Comparison of ENCODE assay signal across 8 cellular contexts in genomic region chr7:16695621-16696237, GRCh38. TPM values are rescaled to one million over a fixed set of nuclear protein-coding genes. Genes with fewer than 3 reads are reported as not detected.
A peak's percentile ranks its signal among the peaks of the same experiment; 100 is the strongest.
DNase-seq lines count a peak whose midpoint lies in the region; ATAC-seq, FAIRE-seq and TF ChIP-seq lines count a peak whose summit lies in the region.

No MANE protein-coding gene starts in this region.

- H3K4me3 ChIP-seq in GM12878 (no peak overlapping the region), transverse colon (no peak overlapping the region)

- TF ChIP-seq POLR2A in GM12878 (IDR thresholded peaks at IDR 0.05; ENCODE audit: low read depth, low read length), result no peak
- TF ChIP-seq POLR2A in transverse colon (IDR thresholded peaks at IDR 0.05), result no peak

- BruUV-seq in GM12878 (replicated peaks; lab: Mats Ljungman, UMichigan), result no TSS peak

- CTCF ChIA-PET in GM12878 (lab: Yijun Ruan, JAX), result interaction anchor here (0.8 to 1.2 kb wide), 3 partner anchors 12 to 224 kb away, joined by 3 to 4 read pairs (median 3); no protein-coding TSS in a partner anchor

- H3K4me2 ChIP-seq in GM12878 (ENCODE audit: control insufficient read depth, insufficient read depth), result no peak overlapping the region

- H3K27ac ChIP-seq in GM12878 (ENCODE audit: control insufficient read depth, insufficient read depth) (no peak overlapping the region), transverse colon (no peak overlapping the region)

- ATAC-seq in GM21367 (IDR thresholded peaks at IDR 0.05; ENCODE audit: unreplicated experiment) (peak; percentile 70), GM12878 (peak; percentile 60), HG03439 (IDR thresholded peaks at IDR 0.05; ENCODE audit: unreplicated experiment) (no peak)

- no peak for TF ChIP-seq EP300 in GM12878 (IDR thresholded peaks at IDR 0.05; ENCODE audit: borderline replicate concordance in 1 of 2, control insufficient read depth in 1 of 2, low read depth in 2 of 2, low read length in 2 of 2)
- TF ChIP-seq EP300 in transverse colon (IDR thresholded peaks at IDR 0.05; ENCODE audit: low read depth), result no peak

- intact Hi-C loops in GM12878 (cut with micrococcal nuclease; ENCODE audit: unreplicated experiment) (loop anchor here (5.0 kb wide), 1 partner anchor 222 kb away; no protein-coding TSS in a partner anchor), transverse colon (cut with DNase I; ENCODE audit: low total_unique reads) (no loop called here)

- TF ChIP-seq RAD21 in GM12878 (IDR thresholded peaks at IDR 0.05; ENCODE audit: insufficient read depth, low read depth, low read length), result peak; percentile 33; the same call in 1 of the 2 replicates

- in situ Hi-C loops in GM12878 (cut with MboI) (no loop called here), transverse colon (cut with MboI; ENCODE audit: low pct_ligation_motif_present in 1 of 4, low pct_unique_long_range_greater_than_20kb in 1 of 4, low sequenced_read_pairs in 3 of 4) (loop anchor here in 3 of 4 donors (10.0 to 25.0 kb wide), 2 partner anchors 217 to 219 kb away; no protein-coding TSS in a partner anchor)

- RAD21 ChIA-PET in GM12878 (lab: Charles Lee; ENCODE audit: unreplicated experiment), result no interaction called here

- H3K36me3 ChIP-seq in GM12878 (ENCODE audit: control insufficient read depth in 2 of 2, insufficient read depth in 2 of 2, low read length in 1 of 2) (no peaks in the 10 kb centered on the region; a peak in 1 of 4 replicates), transverse colon (peaks cover 0 to 48% (median 23%) of the 10 kb centered on the region in 4 donors)

- FAIRE-seq in GM12878 (lab: Jason Lieb, UNC), result no peak

- H3K9ac ChIP-seq in GM12878 (ENCODE audit: control insufficient read depth, insufficient read depth, low read length), result no peak overlapping the region

- H3K9me3 ChIP-seq in GM12878 (replicated peaks; ENCODE audit: control insufficient read depth, insufficient read depth, low read length), result no peaks in the 10 kb centered on the region
- H3K9me3 ChIP-seq in transverse colon, result no peaks in the 10 kb centered on the region

- TF ChIP-seq CTCF in GM12878 (IDR thresholded peaks at IDR 0.05 in 2 of 3, conservative IDR thresholded peaks at IDR 0.05 in 1 of 3; ENCODE audit: control insufficient read depth in 2 of 3, extremely low read depth in 1 of 3, insufficient read depth in 1 of 3, low read depth in 3 of 3, low read length in 3 of 3), result peak; percentile 26 to 35 (median 29); a peak in 4 of 6 replicates
- peak; percentile 37 to 68 (median 56) for TF ChIP-seq CTCF in transverse colon (IDR thresholded peaks at IDR 0.05)

- H3K27me3 ChIP-seq in GM12878 (replicated peaks in 1 of 2; ENCODE audit: control insufficient read depth in 2 of 2, insufficient read depth in 2 of 2, low read length in 1 of 2), result no peaks in the 10 kb centered on the region
- no peaks in the 10 kb centered on the region for H3K27me3 ChIP-seq in transverse colon

- H3K4me1 ChIP-seq in GM12878 (ENCODE audit: control insufficient read depth, insufficient read depth, low read length), result no peaks in the 10 kb centered on the region
- H3K4me1 ChIP-seq in transverse colon, result no peaks in the 10 kb centered on the region

- SMC1A ChIA-PET in GM12878 (lab: Charles Lee; ENCODE audit: uncharacterized antibody, unreplicated experiment), result interaction anchor here (1.2 kb wide), 1 partner anchor 222 kb away, joined by 4 read pairs; no protein-coding TSS in a partner anchor

- WGBS in GM12878 (ENCODE audit: insufficient coverage, insufficient replicate concordance, low lambda C conversion rate, missing lambda C conversion rate), result 49% methylated on average over 4 of the region's 4 CpGs
- 77 to 82% methylated on average over 3 to 4 of the region's 4 CpGs for WGBS in transverse colon (ENCODE audit: low coverage in 1 of 2), 2 donors

- H2AFZ ChIP-seq in GM12878 (ENCODE audit: control insufficient read depth, low read depth, low read length), result no peak overlapping the region

- DNase-seq in COLO829 (ENCODE audit: low spot score) (peak; percentile 93), NCI-H1694 (lab: John Stamatoyannopoulos, UW) (peak; percentile 60), GM12878 (ENCODE audit: low read depth, low spot score) (no peak), iris pigment epithelial cell (ENCODE audit: low read depth) (peak; percentile 72), transverse colon (peak; percentile 14), GM19238 (ENCODE audit: insufficient read length, low spot score) (no peak)

- no peaks in the 10 kb centered on the region for H3K79me2 ChIP-seq in GM12878 (ENCODE audit: control insufficient read depth, insufficient read depth, low read length)

- H4K20me1 ChIP-seq in GM12878 (ENCODE audit: control insufficient read depth, insufficient read depth), result no peaks in the 10 kb centered on the region

- POLR2A ChIA-PET in GM12878 (lab: Charles Lee), result no interaction called here

TF ChIP-seq in GM12878, 131 proteins besides CTCF, POLR2A, EP300 and RAD21 (continues in another document):
- TF ChIP-seq HCFC1 (IDR thresholded peaks at IDR 0.05; ENCODE audit: low read length) (no peak), ASH2L (IDR thresholded peaks at IDR 0.05; ENCODE audit: borderline replicate concordance, low read depth) (no peak), EGR1 (IDR thresholded peaks at IDR 0.05; ENCODE audit: borderline replicate concordance in 1 of 2, low read depth in 2 of 2, low read length in 2 of 2) (no peak), HDGF (IDR thresholded peaks at IDR 0.05) (no peak), IKZF1 (conservative IDR thresholded peaks at IDR 0.05) (no peak), SRF (IDR thresholded peaks at IDR 0.05; ENCODE audit: low read depth in 2 of 2, low read length in 2 of 2) (no peak)

RNA-seq across cellular contexts. Expression of gene BZW2, which starts 49.7 kb away (rescaled TPM):
- total RNA-seq in GM12878 (2013; cell fraction: nucleolus; rRNA removed), result 0.22 and 0.52 TPM in 2 replicates
- total RNA-seq in GM12878 (2014; rRNA removed) (1.3 TPM in 2 replicates), GM12878 (2014; rRNA removed; fragmentation: Illumina TruSeq; extraction: Trizol) (1.2 and 2.5 TPM in 2 replicates), GM12878 (2021) (1.6 and 2.4 TPM in 2 replicates), transverse colon (100 to 1,000 TPM in 1 of 4 donors, 10 to 100 TPM in 3; 16.1 to 135 (median 70.9) TPM)
- 5.2 TPM for polyA plus RNA-seq in GM12878 (2011; ENCODE audit: low read depth)
- polyA plus RNA-seq in GM12878 (2011; rRNA removed) (2.3 and 3.1 TPM in 2 replicates), GM12878 (2014; fragmentation: Illumina TruSeq; extraction: Trizol) (3.1 and 5.7 TPM in 2 replicates), GM12878 (2014; fragmentation: Nextera tagmentation; extraction: Ambion mirVana) (1 to 10 TPM; 3.8 to 3.9 TPM), GM12878 (2014; rRNA removed) (1.7 and 1.8 TPM in 2 replicates), GM12878 (2016; fragmentation: Nextera tagmentation; extraction: Ambion mirVana) (1 to 10 TPM; 5.8 to 6.8 TPM)
- polyA plus RNA-seq in GM12878 (2011; cell fraction: cytosol; rRNA removed), result 2.9 TPM in 2 replicates
- 1.8 and 1.9 TPM in 2 replicates for polyA plus RNA-seq in GM12878 (2011; cell fraction: nucleus; rRNA removed)
- polyA plus RNA-seq in GM12878 (2012), result 6.8 and 7.7 TPM in 2 replicates
- 1.1 and 3.5 TPM in 2 replicates for polyA minus RNA-seq in GM12878 (2011; rRNA and poly(A)+ RNA removed)
- polyA minus RNA-seq in GM12878 (2011; cell fraction: cytosol; rRNA and poly(A)+ RNA removed), result 3.1 and 3.3 TPM in 2 replicates
- 0.85 and 0.86 TPM in 2 replicates for polyA minus RNA-seq in GM12878 (2011; cell fraction: nucleus; rRNA and poly(A)+ RNA removed)

RNA-seq across cellular contexts. Expression of gene ANKMY2, which starts 50.2 kb away (rescaled TPM):
- not detected in 2 replicates for total RNA-seq in GM12878 (2013; cell fraction: nucleolus; rRNA removed)
- total RNA-seq in GM12878 (2014; rRNA removed) (0.11 and 0.16 TPM in 2 replicates), GM12878 (2014; rRNA removed; fragmentation: Illumina TruSeq; extraction: Trizol) (0.32 and 0.45 TPM in 2 replicates), GM12878 (2021) (0.33 and 0.37 TPM in 2 replicates), transverse colon (10 to 100 TPM in 2 of 4 donors, 1 to 10 TPM in 1, under 1 TPM in 1; 0.75 to 22.5 (median 12.0) TPM)
- 1.0 TPM for polyA plus RNA-seq in GM12878 (2011; ENCODE audit: low read depth)
- polyA plus RNA-seq in GM12878 (2011; rRNA removed) (0.12 and 0.14 TPM in 2 replicates), GM12878 (2014; fragmentation: Illumina TruSeq; extraction: Trizol) (0.28 and 0.36 TPM in 2 replicates), GM12878 (2014; fragmentation: Nextera tagmentation; extraction: Ambion mirVana) (under 1 TPM; 0.31 to 0.37 TPM), GM12878 (2014; rRNA removed) (0.10 and 0.25 TPM in 2 replicates), GM12878 (2016; fragmentation: Nextera tagmentation; extraction: Ambion mirVana) (under 1 TPM; 0.28 to 0.48 TPM)
- 0.04 and 0.12 TPM in 2 replicates for polyA plus RNA-seq in GM12878 (2011; cell fraction: cytosol; rRNA removed)
- 0.13 and 0.18 TPM in 2 replicates for polyA plus RNA-seq in GM12878 (2011; cell fraction: nucleus; rRNA removed)
- polyA plus RNA-seq in GM12878 (2012), result 1.1 and 1.2 TPM in 2 replicates
- 0.26 and 0.37 TPM in 2 replicates for polyA minus RNA-seq in GM12878 (2011; rRNA and poly(A)+ RNA removed)
- not detected in 2 replicates for polyA minus RNA-seq in GM12878 (2011; cell fraction: cytosol; rRNA and poly(A)+ RNA removed)
- polyA minus RNA-seq in GM12878 (2011; cell fraction: nucleus; rRNA and poly(A)+ RNA removed), result not detected in 2 replicates

RNA-seq across cellular contexts. Expression of gene TSPAN13, which starts 57.8 kb away (rescaled TPM):
- total RNA-seq in GM12878 (2013; cell fraction: nucleolus; rRNA removed), result not detected in 2 replicates
- total RNA-seq in GM12878 (2014; rRNA removed), result not detected in 2 replicates
- not detected in 2 replicates for total RNA-seq in GM12878 (2014; rRNA removed; fragmentation: Illumina TruSeq; extraction: Trizol)
- total RNA-seq in GM12878 (2021), result 0.26 and 0.35 TPM in 2 replicates
- polyA plus RNA-seq in GM12878 (2011; ENCODE audit: low read depth), result not detected
- polyA plus RNA-seq in GM12878 (2011; rRNA removed), result not detected in 2 replicates
- polyA plus RNA-seq in GM12878 (2011; cell fraction: cytosol; rRNA removed), result not detected in 2 replicates
- not detected in 2 replicates for polyA plus RNA-seq in GM12878 (2011; cell fraction: nucleus; rRNA removed)
- polyA plus RNA-seq in GM12878 (2012), result not detected in 2 replicates
- polyA plus RNA-seq in GM12878 (2014; fragmentation: Illumina TruSeq; extraction: Trizol), result not detected in 2 replicates
- not detected for polyA plus RNA-seq in GM12878 (2014; fragmentation: Nextera tagmentation; extraction: Ambion mirVana)
- not detected in 2 replicates for polyA plus RNA-seq in GM12878 (2014; rRNA removed)
- under 1 TPM in 1 of 2 experiments, not detected in 1; 0.37 TPM for polyA plus RNA-seq in GM12878 (2016; fragmentation: Nextera tagmentation; extraction: Ambion mirVana)
- not detected in 2 replicates for polyA minus RNA-seq in GM12878 (2011; rRNA and poly(A)+ RNA removed)
- not detected in 2 replicates for polyA minus RNA-seq in GM12878 (2011; cell fraction: cytosol; rRNA and poly(A)+ RNA removed)
- not detected in 2 replicates for polyA minus RNA-seq in GM12878 (2011; cell fraction: nucleus; rRNA and poly(A)+ RNA removed)
- total RNA-seq in transverse colon, result 10 to 100 TPM in 3 of 4 donors, 1 to 10 TPM in 1; 6.8 to 44.4 (median 21.4) TPM

Comparison
In these comparisons a context has a peak if more than half of its experiments do, and no peak if none do; other contexts are left out.
1. DNase-seq: peak in COLO829 (single experiment), NCI-H1694 (single experiment), iris pigment epithelial cell (single experiment) and transverse colon (single experiment); none in GM12878 (single experiment) and GM19238 (single experiment).
2. RNA of gene BZW2, which starts 49.7 kb away (total RNA-seq): 16.1 to 135 TPM in transverse colon; 0.22 to 2.5 TPM in GM12878; every median in the first group is over 4 times any median in the second.
3. RNA of gene TSPAN13, which starts 57.8 kb away (total RNA-seq): 6.8 to 44.4 TPM in transverse colon; 0.26 to 0.35 TPM in GM12878; every median in the first group is over 4 times any median in the second.